In the genomic region with DNA sequence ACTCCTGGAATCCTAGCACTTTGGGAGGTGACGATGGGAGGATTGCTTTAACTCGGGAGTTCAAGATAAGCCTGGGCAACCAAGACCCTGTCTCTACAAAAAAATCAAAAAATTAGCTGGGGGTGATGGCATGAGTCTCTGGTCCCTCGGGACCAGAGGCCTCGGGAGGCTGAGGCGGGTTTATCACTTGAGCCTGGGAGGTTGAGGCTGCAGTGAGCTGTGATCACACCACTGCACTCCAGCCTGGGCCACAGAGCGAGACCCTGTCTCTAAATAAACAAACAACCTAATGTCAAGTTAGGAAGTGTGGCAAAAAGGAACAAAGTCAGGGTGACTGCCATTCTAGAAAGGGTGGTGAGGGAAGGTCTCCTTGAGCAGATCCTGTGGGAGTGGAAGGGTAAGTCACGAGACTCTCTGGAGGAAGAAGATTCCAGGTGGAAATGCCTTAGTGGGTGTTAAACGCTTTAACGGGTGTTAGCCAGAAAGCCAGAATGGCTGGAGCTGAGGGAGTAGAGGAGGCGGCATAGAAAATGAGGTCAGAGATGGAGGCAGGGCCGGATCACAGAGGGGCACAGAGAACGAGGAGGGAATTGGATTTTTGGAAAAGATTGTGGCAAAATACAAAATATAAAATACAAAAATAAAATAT, we compare ENCODE assay signal across 10 cellular contexts.
DNase-seq lines count a peak whose midpoint lies in the region; ATAC-seq and TF ChIP-seq lines count a peak whose summit lies in the region.
"Had no signal": no experiment of that assay in that cellular context is flagged by ENCODE, and none has a peak within 500 bp of the region (broad histone marks: within the 10 kb centered on the region; RNA-seq: fewer than 3 reads in every experiment).

No MANE protein-coding gene starts in this region.

- ATAC-seq in PC-3 (no peak), gastrocnemius medialis (no peak), HG03135 (IDR thresholded peaks at IDR 0.05; ENCODE audit: unreplicated experiment) (no peak), GM18909 (IDR thresholded peaks at IDR 0.05; ENCODE audit: poor library complexity, unreplicated experiment) (no peak)
- ATAC-seq in central memory CD8-positive, alpha-beta T cell (replicated peaks; ENCODE audit: extremely low read depth, poor library complexity, severe bottlenecking) = no peak

- TF ChIP-seq POLR2A in gastrocnemius medialis (IDR thresholded peaks at IDR 0.05) = no peak

- H3K4me1 ChIP-seq in PC-3 (ENCODE audit: insufficient read depth, low read length) (peaks cover 35% of the 10 kb centered on the region), gastrocnemius medialis (peaks cover 19 to 23% of the 10 kb centered on the region in 2 donors)
- H3K4me1 ChIP-seq: adrenal gland had no signal

- in situ Hi-C loops in gastrocnemius medialis (cut with MboI; ENCODE audit: low sequenced_read_pairs in 4 of 4) = no loop called here

- H3K9me2 ChIP-seq in PC-3 (replicated peaks; ENCODE audit: low read length) = no peaks in the 10 kb centered on the region

- H3K79me2 ChIP-seq in PC-3 (ENCODE audit: low read length) = no peaks in the 10 kb centered on the region

- no peak for DNase-seq in activated CD4-positive, alpha-beta T cell treated with anti-CD3 and anti-CD28 coated beads, Interleukin-2, amount 10 ng/mL, durations not matched to agents 7 days and 5 days
- no peak for DNase-seq in activated CD4-positive, alpha-beta T cell treated with anti-CD3 and anti-CD28 coated beads for 48 hours
- DNase-seq in PC-3 (no peak), gastrocnemius medialis (no peak), medulla oblongata (ENCODE audit: extremely low spot score) (no peak)
- DNase-seq in central memory CD8-positive, alpha-beta T cell (ENCODE audit: low spot score in 2 of 2) = no peak
- DNase-seq: adrenal gland, NCI-H187 treated with DMSO at 0.1 percent for 48 hours had no signal

- POLR2A ChIA-PET in activated CD4-positive, alpha-beta T cell treated with anti-CD3 and anti-CD28 coated beads, Interleukin-2, amount 10 ng/mL, durations not matched to agents 7 days and 5 days (lab: Charles Lee) = no interaction called here
- POLR2A ChIA-PET in PC-3 (lab: Charles Lee; ENCODE audit: unreplicated experiment) = no interaction called here

- H3K9me3 ChIP-seq in PC-3 (ENCODE audit: low read length) = no peaks in the 10 kb centered on the region
- no peaks in the 10 kb centered on the region for H3K9me3 ChIP-seq in gastrocnemius medialis
- H3K9me3 ChIP-seq: adrenal gland had no signal

- H3K27ac ChIP-seq in PC-3 (ENCODE audit: low read length) (peak overlapping the region; percentile 98), gastrocnemius medialis (peak overlapping the region in 3 of 4 donors; percentile 72 to 89 (median 78))

- H3K9me3 Mint-ChIP-seq in activated CD4-positive, alpha-beta T cell treated with anti-CD3 and anti-CD28 coated beads, Interleukin-2, amount 10 ng/mL, durations not matched to agents 7 days and 5 days = peaks cover 7% of the 10 kb centered on the region
- no peaks in the 10 kb centered on the region for H3K9me3 Mint-ChIP-seq in central memory CD8-positive, alpha-beta T cell

- H3K4me3 ChIP-seq in PC-3 (ENCODE audit: low read length) (no peak overlapping the region), gastrocnemius medialis (no peak overlapping the region)
- H3K4me3 ChIP-seq: adrenal gland had no signal

- H3K4me3 Mint-ChIP-seq in activated CD4-positive, alpha-beta T cell treated with anti-CD3 and anti-CD28 coated beads, Interleukin-2, amount 10 ng/mL, durations not matched to agents 7 days and 5 days = no peak overlapping the region
- no peak overlapping the region for H3K4me3 Mint-ChIP-seq in central memory CD8-positive, alpha-beta T cell

- no peaks in the 10 kb centered on the region for H3K36me3 ChIP-seq in PC-3 (ENCODE audit: low read depth, low read length)
- H3K36me3 ChIP-seq in gastrocnemius medialis = no peaks in the 10 kb centered on the region
- H3K36me3 ChIP-seq: adrenal gland had no signal

- no peak overlapping the region for H3K9ac ChIP-seq in PC-3 (ENCODE audit: low read length)

- no peaks in the 10 kb centered on the region for H3K27me3 Mint-ChIP-seq in activated CD4-positive, alpha-beta T cell treated with anti-CD3 and anti-CD28 coated beads, Interleukin-2, amount 10 ng/mL, durations not matched to agents 7 days and 5 days
- H3K27me3 Mint-ChIP-seq in central memory CD8-positive, alpha-beta T cell = no peaks in the 10 kb centered on the region

- H3F3A ChIP-seq in PC-3 (ENCODE audit: low read length, unreplicated experiment) = peaks cover 24% of the 10 kb centered on the region

- no peak overlapping the region for H2AFZ ChIP-seq in PC-3 (ENCODE audit: low read length)

- intact Hi-C loops in PC-3 (cut with micrococcal nuclease) = loop anchor here (2.0 kb wide), 2 partner anchors 53 to 99 kb away; no protein-coding TSS in a partner anchor
- intact Hi-C loops in gastrocnemius medialis (cut with DNase I; ENCODE audit: low total_unique reads) = no loop called here

- CTCF ChIA-PET in activated CD4-positive, alpha-beta T cell treated with anti-CD3 and anti-CD28 coated beads, Interleukin-2, amount 10 ng/mL, durations not matched to agents 7 days and 5 days (lab: Charles Lee) = interaction anchor here (1.2 to 3.3 kb wide), 4 partner anchors 9 to 95 kb away, joined by 4 to 13 read pairs (median 8); a partner anchor contains a TSS
- CTCF ChIA-PET in PC-3 (lab: Charles Lee) = no interaction called here

- TF ChIP-seq CTCF in PC-3 (conservative IDR thresholded peaks at IDR 0.05; ENCODE audit: low read depth, low read length) = no peak
- no peak for TF ChIP-seq CTCF in gastrocnemius medialis (IDR thresholded peaks at IDR 0.05 in 4 of 5, conservative IDR thresholded peaks at IDR 0.05 in 1 of 5)

- peaks cover 27% of the 10 kb centered on the region for H3K36me3 Mint-ChIP-seq in activated CD4-positive, alpha-beta T cell treated with anti-CD3 and anti-CD28 coated beads, Interleukin-2, amount 10 ng/mL, durations not matched to agents 7 days and 5 days (ENCODE audit: low read depth)
- H3K36me3 Mint-ChIP-seq in central memory CD8-positive, alpha-beta T cell (ENCODE audit: insufficient read depth) = peaks cover 11% of the 10 kb centered on the region

- peak overlapping the region; percentile 94 for H3K27ac Mint-ChIP-seq in activated CD4-positive, alpha-beta T cell treated with anti-CD3 and anti-CD28 coated beads, Interleukin-2, amount 10 ng/mL, durations not matched to agents 7 days and 5 days
- peak overlapping the region; percentile 96 for H3K27ac Mint-ChIP-seq in central memory CD8-positive, alpha-beta T cell (ENCODE audit: low read depth)

- H3K4me1 Mint-ChIP-seq in activated CD4-positive, alpha-beta T cell treated with anti-CD3 and anti-CD28 coated beads, Interleukin-2, amount 10 ng/mL, durations not matched to agents 7 days and 5 days = peaks cover 67% of the 10 kb centered on the region
- peaks cover 54% of the 10 kb centered on the region for H3K4me1 Mint-ChIP-seq in central memory CD8-positive, alpha-beta T cell

- BruUV-seq in PC-3 (replicated peaks; lab: Mats Ljungman, UMichigan) = no TSS peak

- H4K20me1 ChIP-seq in PC-3 (ENCODE audit: low read length) = no peaks in the 10 kb centered on the region

- H3K27me3 ChIP-seq in PC-3 (ENCODE audit: low read length) (no peaks in the 10 kb centered on the region), gastrocnemius medialis (no peaks in the 10 kb centered on the region)

- peak overlapping the region; percentile 80; the same call in 1 of the 2 replicates for H3K4me2 ChIP-seq in PC-3 (ENCODE audit: low read length)
